In genomic region chr10:123149568-123150228, GRCh38 we compare ENCODE assay signal across 9 cellular contexts. TPM values are rescaled to one million over a fixed set of nuclear protein-coding genes. Genes with fewer than 3 reads are reported as not detected.
DNase-seq lines count a peak whose midpoint lies in the region; ATAC-seq lines count a peak whose summit lies in the region.
"Had no signal": no experiment of that assay in that cellular context is flagged by ENCODE, and none has a peak within 500 bp of the region (broad histone marks: within the 10 kb centered on the region; RNA-seq: fewer than 3 reads in every experiment).

No MANE protein-coding gene starts in this region.

- H3K36me3 Mint-ChIP-seq in dendritic cell treated with granulocyte-macrophage colony-stimulating factor and Interleukin-4, amounts not matched to agents 40 ng/mL and 50 ng/mL, for 4 days (ENCODE audit: low read depth) = peaks cover 8% of the 10 kb centered on the region
- H3K36me3 Mint-ChIP-seq in naive B cell = peaks cover 0 to 7% of the 10 kb centered on the region in 2 donors

- peak overlapping the region; percentile 73 for H3K27ac Mint-ChIP-seq in dendritic cell treated with granulocyte-macrophage colony-stimulating factor and Interleukin-4, amounts not matched to agents 40 ng/mL and 50 ng/mL, for 4 days
- H3K27ac Mint-ChIP-seq in naive B cell = peak overlapping the region in 4 of 6 donors; percentile 16 to 89 (median 74)

- no peaks in the 10 kb centered on the region for H3K9me3 Mint-ChIP-seq in dendritic cell treated with granulocyte-macrophage colony-stimulating factor and Interleukin-4, amounts not matched to agents 40 ng/mL and 50 ng/mL, for 4 days
- peaks cover 0 to 24% (median 5%) of the 10 kb centered on the region in 7 donors for H3K9me3 Mint-ChIP-seq in naive B cell

- under 1% methylated on average over 76 of the region's 76 CpGs for WGBS in HUES64

- peak overlapping the region; percentile 43 for H3K4me3 ChIP-seq in HUES64 (ENCODE audit: low read length)

- peak overlapping the region; percentile 39 for H3K9ac ChIP-seq in HUES64 (ENCODE audit: low read depth, low read length)

- ATAC-seq in naive B cell (ENCODE audit: low read depth in 2 of 2) (no peak), GM19023 (IDR thresholded peaks at IDR 0.05; ENCODE audit: unreplicated experiment) (no peak)

- H3K27me3 Mint-ChIP-seq in dendritic cell treated with granulocyte-macrophage colony-stimulating factor and Interleukin-4, amounts not matched to agents 40 ng/mL and 50 ng/mL, for 4 days = peaks cover 84% of the 10 kb centered on the region
- peaks cover 39 to 62% (median 53%) of the 10 kb centered on the region in 3 donors for H3K27me3 Mint-ChIP-seq in naive B cell

- H3K27me3 ChIP-seq in HUES64 (ENCODE audit: insufficient read depth, low read length) = peaks cover 90% of the 10 kb centered on the region

- H3K9me3 ChIP-seq in HUES64 (ENCODE audit: insufficient read depth, low read depth, low read length) = no peaks in the 10 kb centered on the region
- H3K9me3 ChIP-seq: thyroid gland had no signal

- H3K36me3 ChIP-seq in HUES64 (ENCODE audit: insufficient read depth, low read length) = no peaks in the 10 kb centered on the region
- H3K36me3 ChIP-seq: thyroid gland had no signal

- DNase-seq in AG20443 (ENCODE audit: low spot score) (peak; percentile 60), naive B cell (no peak), NCI-H1092 (lab: John Stamatoyannopoulos, UW) (no peak), GF-D8 (lab: John Stamatoyannopoulos, UW) (no peak)
- no peak for DNase-seq in central memory CD4-positive, alpha-beta T cell

- H3K27ac ChIP-seq in HUES64 (ENCODE audit: low read depth, low read length) = no peak overlapping the region
- H3K27ac ChIP-seq: thyroid gland had no signal

- H3K4me3 Mint-ChIP-seq in dendritic cell treated with granulocyte-macrophage colony-stimulating factor and Interleukin-4, amounts not matched to agents 40 ng/mL and 50 ng/mL, for 4 days = peak overlapping the region; percentile 83
- H3K4me3 Mint-ChIP-seq in naive B cell = peak overlapping the region; percentile 69 to 90 (median 82)

- H3K4me1 Mint-ChIP-seq in dendritic cell treated with granulocyte-macrophage colony-stimulating factor and Interleukin-4, amounts not matched to agents 40 ng/mL and 50 ng/mL, for 4 days (ENCODE audit: low read depth) = peaks cover 42% of the 10 kb centered on the region
- H3K4me1 Mint-ChIP-seq in naive B cell = peaks cover 39 to 56% (median 43%) of the 10 kb centered on the region in 3 donors

- intact Hi-C loops in dendritic cell treated with granulocyte-macrophage colony-stimulating factor and Interleukin-4, amounts not matched to agents 40 ng/mL and 50 ng/mL, for 4 days (cut with micrococcal nuclease) = loop anchor here (5.0 to 10.0 kb wide), 2 partner anchors 335 to 777 kb away; partner anchors contain the start of gene PLEKHA1

- peaks cover 38% of the 10 kb centered on the region for H3K4me1 ChIP-seq in HUES64 (ENCODE audit: insufficient read depth, low read length)

RNA-seq across cellular contexts. Expression of gene HMX2, which starts 1.8 kb away (rescaled TPM):
- 0.85 TPM for polyA plus RNA-seq in HUES64 (2013, experiment 1 of 2)
- polyA plus RNA-seq in HUES64 (2013, experiment 2 of 2) = 1.0 TPM
- not detected for polyA plus RNA-seq in naive B cell (ENCODE audit: low read depth in 6 of 6)

RNA-seq across cellular contexts. Expression of gene BUB3, which starts 4.5 kb away (rescaled TPM):
- 156 TPM for polyA plus RNA-seq in HUES64 (2013, experiment 1 of 2)
- polyA plus RNA-seq in HUES64 (2013, experiment 2 of 2) = 157 TPM
- polyA plus RNA-seq in naive B cell (ENCODE audit: low read depth in 6 of 6) = 100 to 1,000 TPM; 135 to 244 (median 163) TPM

RNA-seq across cellular contexts. Expression of gene HMX3, which starts 13.9 kb away (rescaled TPM):
- polyA plus RNA-seq in HUES64 (2013, experiment 1 of 2) = not detected
- not detected for polyA plus RNA-seq in HUES64 (2013, experiment 2 of 2)
- polyA plus RNA-seq in naive B cell (ENCODE audit: low read depth in 6 of 6) = not detected
